Comparison of ENCODE assay signal across 13 cellular contexts in genomic region chr12:20494803-20495202, GRCh38.
"Had no signal": no experiment of that assay in that cellular context is flagged by ENCODE, and none has a peak within 500 bp of the region (broad histone marks: within the 10 kb centered on the region; RNA-seq: fewer than 3 reads in every experiment).

No MANE protein-coding gene starts in this region.

- FAIRE-seq: bronchial epithelial cell, keratinocyte had no signal

- DNase-seq: activated CD4-positive, alpha-beta T cell treated with anti-CD3 and anti-CD28 coated beads, Interleukin-2, amount 50 U/mL, for 4 hours; activated CD8-positive, alpha-beta memory T cell treated with anti-CD3 and anti-CD28 coated beads, Interleukin-2, amount 10 ng/mL, durations not matched to agents 7 days and 5 days; activated gamma-delta T cell; activated T-cell treated with anti-CD3 and anti-CD28 coated beads, Interleukin-2, amount 50 U/mL, for 24 hours; effector CD8-positive, alpha-beta T cell; glutamatergic neuron; pancreas; small intestine; thyroid gland; uterus had no signal

- H3K36me3 ChIP-seq: pancreas, thyroid gland, uterus had no signal

- H3K27ac ChIP-seq: pancreas, thyroid gland, uterus had no signal

- H3K27me3 ChIP-seq: pancreas, thyroid gland, uterus had no signal

- H3K4me1 ChIP-seq: pancreas, uterus had no signal

- H3K9me3 ChIP-seq: pancreas, thyroid gland, uterus had no signal

- H3K4me3 ChIP-seq: pancreas, thyroid gland, uterus had no signal

- ATAC-seq: activated CD4-positive, CD25-positive, alpha-beta regulatory T cell treated with anti-CD3 and anti-CD28 coated beads, Interleukin-2, amount 50 U/mL, for 24 hours; activated CD8-positive, alpha-beta memory T cell treated with anti-CD3 and anti-CD28 coated beads, Interleukin-2, amount 10 ng/mL, durations not matched to agents 7 days and 5 days; pancreas had no signal
